25 cellular contexts compared by ENCODE assay signal in the genomic region with DNA sequence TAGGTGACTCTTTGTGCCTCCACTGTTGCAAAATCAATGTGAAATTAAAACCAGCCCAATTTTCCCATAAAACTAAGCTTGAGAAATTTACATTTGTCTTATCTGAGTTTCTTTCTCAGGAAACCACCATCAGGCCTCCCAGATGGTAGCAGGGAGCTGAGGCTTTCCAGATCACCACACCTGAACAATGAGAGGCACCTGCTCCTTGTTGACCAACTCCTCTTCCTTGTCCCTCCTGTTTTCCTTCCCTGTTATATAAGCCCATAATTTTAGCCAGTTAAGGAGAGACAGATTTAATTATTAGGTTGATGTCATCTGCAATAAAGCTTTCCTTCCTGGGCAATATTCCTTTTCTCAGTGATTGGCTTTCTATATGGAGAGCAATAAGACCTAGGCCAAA. TPM values are rescaled to one million over a fixed set of nuclear protein-coding genes. Genes with fewer than 3 reads are reported as not detected.
DNase-seq lines count a peak whose midpoint lies in the region; ATAC-seq and TF ChIP-seq lines count a peak whose summit lies in the region.
"Had no signal": no experiment of that assay in that cellular context is flagged by ENCODE, and none has a peak within 500 bp of the region (broad histone marks: within the 10 kb centered on the region; RNA-seq: fewer than 3 reads in every experiment).

No MANE protein-coding gene starts in this region.

- H3K27ac ChIP-seq in SK-N-SH (ENCODE audit: low read depth in 2 of 2, low read length in 1 of 2), result peak overlapping the region; percentile 77 to 85; a peak in 3 of 4 replicates
- H3K27ac ChIP-seq: tibial nerve had no signal

- no peaks in the 10 kb centered on the region for H3K9me3 ChIP-seq in SK-N-SH
- H3K9me3 ChIP-seq: tibial nerve had no signal

- POLR2A ChIA-PET in SK-N-SH (lab: Yijun Ruan, JAX), result no interaction called here

- no peak for TF ChIP-seq RAD21 in SK-N-SH (IDR thresholded peaks at IDR 0.05; ENCODE audit: low read length)

- peak overlapping the region; percentile 26 for H3K4me2 ChIP-seq in SK-N-SH

- H4K20me1 ChIP-seq in SK-N-SH (ENCODE audit: insufficient read depth), result no peaks in the 10 kb centered on the region

- TF ChIP-seq EP300 in SK-N-SH (IDR thresholded peaks at IDR 0.05; ENCODE audit: borderline replicate concordance in 1 of 2, low read depth in 1 of 2, low read length in 1 of 2), result no peak

- no peaks in the 10 kb centered on the region for H3K36me3 ChIP-seq in SK-N-SH (replicated peaks in 1 of 2; ENCODE audit: control insufficient read depth in 1 of 2, insufficient read depth in 2 of 2, low read length in 1 of 2)
- H3K36me3 ChIP-seq: tibial nerve had no signal

- H3K79me2 ChIP-seq in SK-N-SH (ENCODE audit: insufficient read depth), result no peaks in the 10 kb centered on the region

- H3K27me3 ChIP-seq in SK-N-SH (ENCODE audit: insufficient read depth), result no peaks in the 10 kb centered on the region
- H3K27me3 ChIP-seq: tibial nerve had no signal

- no peak overlapping the region for H2AFZ ChIP-seq in SK-N-SH (ENCODE audit: low read depth)

- CTCF ChIA-PET in SK-N-SH (lab: Yijun Ruan, JAX), result interaction anchor here (1.5 to 2.1 kb wide), 3 partner anchors 119 to 227 kb away, joined by 3 to 5 read pairs (median 4); no protein-coding TSS in a partner anchor

- no peaks in the 10 kb centered on the region for H3K9me2 ChIP-seq in SK-N-SH

- peak overlapping the region in 1 of 2 experiments; percentile 21; a peak in 1 of 4 replicates for H3K4me3 ChIP-seq in SK-N-SH (ENCODE audit: low read depth in 2 of 2, low read length in 1 of 2)
- H3K4me3 ChIP-seq: tibial nerve had no signal

- ATAC-seq in HG02798 (IDR thresholded peaks at IDR 0.05; ENCODE audit: poor library complexity, unreplicated experiment) (no peak), HG02938 (IDR thresholded peaks at IDR 0.05; ENCODE audit: unreplicated experiment) (no peak), GM21576 (IDR thresholded peaks at IDR 0.05; ENCODE audit: unreplicated experiment) (no peak), omental fat pad (ENCODE audit: low FRiP score) (no peak)
- ATAC-seq: activated T-cell treated with anti-CD3 and anti-CD28 coated beads, Interleukin-2, amount 50 U/mL, for 4 hours; naive thymus-derived CD4-positive, alpha-beta T cell; stimulated activated naive CD8-positive, alpha-beta T cell treated with anti-CD3 and anti-CD28 coated beads, Interleukin-15, Interleukin-2, amounts not matched to agents 100 U/mL and 50 U/mL, for 24 hours had no signal

- no peak overlapping the region for H3K9ac ChIP-seq in SK-N-SH

- H3K4me1 ChIP-seq in SK-N-SH (ENCODE audit: control insufficient read depth in 1 of 2, insufficient read depth in 2 of 2, low read depth in 1 of 2, low read length in 1 of 2), result peaks cover 8 to 15% of the 10 kb centered on the region in 2 experiments; a peak in 3 of 4 replicates
- H3K4me1 ChIP-seq: tibial nerve had no signal

- peaks cover 18% of the 10 kb centered on the region for H3F3A ChIP-seq in SK-N-SH (replicated peaks; ENCODE audit: insufficient read depth)

- TF ChIP-seq CTCF in SK-N-SH (IDR thresholded peaks at IDR 0.05), result no peak
- no peak for TF ChIP-seq CTCF in omental fat pad (IDR thresholded peaks at IDR 0.05)

- DNase-seq in COLO668 (lab: John Stamatoyannopoulos, UW; ENCODE audit: unreplicated experiment), result peak; percentile 84
- peak; percentile 32 for DNase-seq in DMS79 (lab: John Stamatoyannopoulos, UW)
- DNase-seq in NCI-H510A (lab: John Stamatoyannopoulos, UW), result peak; percentile 15
- DNase-seq in SK-N-SH, result no peak
- DNase-seq in omental fat pad (ENCODE audit: low spot score), result no peak
- DNase-seq: activated naive CD4-positive, alpha-beta T cell treated with anti-CD3 and anti-CD28 coated beads, Interleukin-2, amount 10 ng/mL, durations not matched to agents 7 days and 5 days; activated T-cell treated with anti-CD3 and anti-CD28 coated beads, Interleukin-2, amount 50 U/mL, for 4 hours; CD4-positive, alpha-beta T cell; dermis blood vessel endothelial cell; mesendoderm; naive thymus-derived CD4-positive, alpha-beta T cell; NCI-H1105 treated with DMSO at 0.1 percent for 48 hours; SIG-M5; stimulated activated CD4-positive, alpha-beta T cell treated with anti-CD3 and anti-CD28 coated beads, Interleukin-4, amount 100 ng/mL, for 4 hours; stimulated activated naive CD8-positive, alpha-beta T cell treated with anti-CD3 and anti-CD28 coated beads, Interleukin-15, Interleukin-2, amounts not matched to agents 100 U/mL and 50 U/mL, for 24 hours; T-helper 1 cell had no signal

TF ChIP-seq in SK-N-SH, 30 proteins besides CTCF, POLR2A, EP300 and RAD21 (continues in another document):
- TF ChIP-seq ELF1 (IDR thresholded peaks at IDR 0.05) (no peak), TCF12 (IDR thresholded peaks at IDR 0.05) (no peak), TEAD4 (IDR thresholded peaks at IDR 0.05; ENCODE audit: borderline replicate concordance, insufficient read depth) (no peak), POLR2AphosphoS5 (IDR thresholded peaks at IDR 0.05; ENCODE audit: low read depth, low read length) (no peak), RCOR1 (IDR thresholded peaks at IDR 0.05; ENCODE audit: low read length) (no peak), NFIC (IDR thresholded peaks at IDR 0.05; ENCODE audit: borderline replicate concordance) (no peak), FOXJ3 (CRISPR knock-in tag; IDR thresholded peaks at IDR 0.05) (no peak), JUND (IDR thresholded peaks at IDR 0.05) (no peak), NRF1 (IDR thresholded peaks at IDR 0.05; ENCODE audit: low read depth, low read length) (no peak), TAF1 (IDR thresholded peaks at IDR 0.05; ENCODE audit: borderline replicate concordance, low read depth, low read length) (no peak), GABPA (IDR thresholded peaks at IDR 0.05; ENCODE audit: low read depth) (no peak), FOXM1 (IDR thresholded peaks at IDR 0.05; ENCODE audit: low read depth) (no peak)
- TF ChIP-seq, protein P1, sequence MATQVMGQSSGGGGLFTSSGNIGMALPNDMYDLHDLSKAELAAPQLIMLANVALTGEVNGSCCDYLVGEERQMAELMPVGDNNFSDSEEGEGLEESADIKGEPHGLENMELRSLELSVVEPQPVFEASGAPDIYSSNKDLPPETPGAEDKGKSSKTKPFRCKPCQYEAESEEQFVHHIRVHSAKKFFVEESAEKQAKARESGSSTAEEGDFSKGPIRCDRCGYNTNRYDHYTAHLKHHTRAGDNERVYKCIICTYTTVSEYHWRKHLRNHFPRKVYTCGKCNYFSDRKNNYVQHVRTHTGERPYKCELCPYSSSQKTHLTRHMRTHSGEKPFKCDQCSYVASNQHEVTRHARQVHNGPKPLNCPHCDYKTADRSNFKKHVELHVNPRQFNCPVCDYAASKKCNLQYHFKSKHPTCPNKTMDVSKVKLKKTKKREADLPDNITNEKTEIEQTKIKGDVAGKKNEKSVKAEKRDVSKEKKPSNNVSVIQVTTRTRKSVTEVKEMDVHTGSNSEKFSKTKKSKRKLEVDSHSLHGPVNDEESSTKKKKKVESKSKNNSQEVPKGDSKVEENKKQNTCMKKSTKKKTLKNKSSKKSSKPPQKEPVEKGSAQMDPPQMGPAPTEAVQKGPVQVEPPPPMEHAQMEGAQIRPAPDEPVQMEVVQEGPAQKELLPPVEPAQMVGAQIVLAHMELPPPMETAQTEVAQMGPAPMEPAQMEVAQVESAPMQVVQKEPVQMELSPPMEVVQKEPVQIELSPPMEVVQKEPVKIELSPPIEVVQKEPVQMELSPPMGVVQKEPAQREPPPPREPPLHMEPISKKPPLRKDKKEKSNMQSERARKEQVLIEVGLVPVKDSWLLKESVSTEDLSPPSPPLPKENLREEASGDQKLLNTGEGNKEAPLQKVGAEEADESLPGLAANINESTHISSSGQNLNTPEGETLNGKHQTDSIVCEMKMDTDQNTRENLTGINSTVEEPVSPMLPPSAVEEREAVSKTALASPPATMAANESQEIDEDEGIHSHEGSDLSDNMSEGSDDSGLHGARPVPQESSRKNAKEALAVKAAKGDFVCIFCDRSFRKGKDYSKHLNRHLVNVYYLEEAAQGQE (IDR thresholded peaks at IDR 0.05; ENCODE audit: low read depth, low read length), result no peak
- TF ChIP-seq, protein P2, sequence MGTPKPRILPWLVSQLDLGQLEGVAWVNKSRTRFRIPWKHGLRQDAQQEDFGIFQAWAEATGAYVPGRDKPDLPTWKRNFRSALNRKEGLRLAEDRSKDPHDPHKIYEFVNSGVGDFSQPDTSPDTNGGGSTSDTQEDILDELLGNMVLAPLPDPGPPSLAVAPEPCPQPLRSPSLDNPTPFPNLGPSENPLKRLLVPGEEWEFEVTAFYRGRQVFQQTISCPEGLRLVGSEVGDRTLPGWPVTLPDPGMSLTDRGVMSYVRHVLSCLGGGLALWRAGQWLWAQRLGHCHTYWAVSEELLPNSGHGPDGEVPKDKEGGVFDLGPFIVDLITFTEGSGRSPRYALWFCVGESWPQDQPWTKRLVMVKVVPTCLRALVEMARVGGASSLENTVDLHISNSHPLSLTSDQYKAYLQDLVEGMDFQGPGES (IDR thresholded peaks at IDR 0.05; ENCODE audit: low read depth, low read length), result no peak
- TF ChIP-seq, protein P3, sequence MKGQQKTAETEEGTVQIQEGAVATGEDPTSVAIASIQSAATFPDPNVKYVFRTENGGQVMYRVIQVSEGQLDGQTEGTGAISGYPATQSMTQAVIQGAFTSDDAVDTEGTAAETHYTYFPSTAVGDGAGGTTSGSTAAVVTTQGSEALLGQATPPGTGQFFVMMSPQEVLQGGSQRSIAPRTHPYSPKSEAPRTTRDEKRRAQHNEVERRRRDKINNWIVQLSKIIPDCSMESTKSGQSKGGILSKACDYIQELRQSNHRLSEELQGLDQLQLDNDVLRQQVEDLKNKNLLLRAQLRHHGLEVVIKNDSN (IDR thresholded peaks at IDR 0.05; ENCODE audit: borderline replicate concordance, low read depth), result no peak
- TF ChIP-seq, protein P4, sequence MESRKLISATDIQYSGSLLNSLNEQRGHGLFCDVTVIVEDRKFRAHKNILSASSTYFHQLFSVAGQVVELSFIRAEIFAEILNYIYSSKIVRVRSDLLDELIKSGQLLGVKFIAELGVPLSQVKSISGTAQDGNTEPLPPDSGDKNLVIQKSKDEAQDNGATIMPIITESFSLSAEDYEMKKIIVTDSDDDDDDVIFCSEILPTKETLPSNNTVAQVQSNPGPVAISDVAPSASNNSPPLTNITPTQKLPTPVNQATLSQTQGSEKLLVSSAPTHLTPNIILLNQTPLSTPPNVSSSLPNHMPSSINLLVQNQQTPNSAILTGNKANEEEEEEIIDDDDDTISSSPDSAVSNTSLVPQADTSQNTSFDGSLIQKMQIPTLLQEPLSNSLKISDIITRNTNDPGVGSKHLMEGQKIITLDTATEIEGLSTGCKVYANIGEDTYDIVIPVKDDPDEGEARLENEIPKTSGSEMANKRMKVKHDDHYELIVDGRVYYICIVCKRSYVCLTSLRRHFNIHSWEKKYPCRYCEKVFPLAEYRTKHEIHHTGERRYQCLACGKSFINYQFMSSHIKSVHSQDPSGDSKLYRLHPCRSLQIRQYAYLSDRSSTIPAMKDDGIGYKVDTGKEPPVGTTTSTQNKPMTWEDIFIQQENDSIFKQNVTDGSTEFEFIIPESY (IDR thresholded peaks at IDR 0.05; ENCODE audit: borderline replicate concordance, low read depth), result no peak

RNA-seq across cellular contexts. Expression of a gene that starts 32.0 kb away (rescaled TPM):
- polyA plus RNA-seq in SK-N-SH (2012; rRNA removed), result not detected in 2 replicates
- polyA plus RNA-seq in SK-N-SH (2012; cell fraction: cytosol; rRNA removed), result 0.03 TPM in 1 of 2 replicates, not detected in the other
- polyA plus RNA-seq in SK-N-SH (2012; cell fraction: nucleus; rRNA removed), result not detected in 2 replicates
- total RNA-seq in omental fat pad, result not detected
- total RNA-seq: activated CD8-positive, alpha-beta memory T cell treated with anti-CD3 and anti-CD28 coated beads for 36 hours; activated T-cell treated with anti-CD3 and anti-CD28 coated beads, Interleukin-2, amount 50 U/mL, for 4 hours; CD4-positive, alpha-beta T cell; dermis blood vessel endothelial cell; LHCN-M2; naive thymus-derived CD4-positive, alpha-beta T cell; NCI-H460; OCI-LY7; osteocyte; tibial nerve had no signal
- polyA plus RNA-seq: naive thymus-derived CD4-positive, alpha-beta T cell had no signal

Comparison
In these comparisons a context has a peak if more than half of its experiments do, and no peak if none do; other contexts are left out.
1. DNase-seq: peak in COLO668 (single experiment), DMS79 (single experiment) and NCI-H510A (single experiment); none in SK-N-SH (single experiment) and omental fat pad (single experiment).